In the genomic region with DNA sequence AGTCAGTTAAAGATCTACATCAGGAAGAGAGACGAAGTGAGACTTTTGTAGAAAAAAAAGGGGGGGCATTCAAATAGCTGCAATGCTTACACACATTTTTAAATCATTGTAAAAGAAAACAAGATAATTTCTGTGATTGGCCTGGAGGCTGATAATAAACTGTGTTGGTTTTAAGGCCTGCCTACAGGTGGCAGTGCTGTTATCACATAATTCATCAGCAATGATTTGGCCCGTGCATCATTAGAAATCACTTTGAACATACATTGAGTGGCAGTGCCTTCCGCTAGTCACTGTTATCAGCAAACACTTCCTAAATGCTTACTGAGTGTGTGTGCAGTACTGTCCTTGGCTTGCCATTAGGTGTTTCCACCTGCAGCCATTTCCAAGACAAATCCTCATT, we compare ENCODE assay signal across 13 cellular contexts.
DNase-seq lines count a peak whose midpoint lies in the region; ATAC-seq and TF ChIP-seq lines count a peak whose summit lies in the region.
"Had no signal": no experiment of that assay in that cellular context is flagged by ENCODE, and none has a peak within 500 bp of the region (broad histone marks: within the 10 kb centered on the region; RNA-seq: fewer than 3 reads in every experiment).

No MANE protein-coding gene starts in this region.

- no peak overlapping the region for H3K27ac ChIP-seq in hepatocyte
- H3K27ac ChIP-seq: psoas muscle had no signal

- 52% methylated on average over 3 of the region's 3 CpGs for WGBS in hepatocyte (ENCODE audit: low lambda C conversion rate, missing lambda C conversion rate)

- no peaks in the 10 kb centered on the region for H3K4me1 Mint-ChIP-seq in activated CD4-positive, alpha-beta T cell treated with anti-CD3 and anti-CD28 coated beads, Interleukin-2, amount 10 ng/mL, durations not matched to agents 7 days and 5 days
- no peaks in the 10 kb centered on the region for H3K4me1 Mint-ChIP-seq in activated naive CD4-positive, alpha-beta T cell treated with anti-CD3 and anti-CD28 coated beads for 36 hours (ENCODE audit: low read depth)
- H3K4me1 Mint-ChIP-seq: stimulated activated effector memory CD8-positive, alpha-beta T cell treated with anti-CD3 and anti-CD28 coated beads, Interleukin-12 subunit alpha, Interleukin-12 subunit beta, amount 100 ng/mL, for 72 hours had no signal

- no peaks in the 10 kb centered on the region for H3K36me3 ChIP-seq in hepatocyte (replicated peaks; ENCODE audit: insufficient read depth, low read depth)

- CTCF ChIA-PET in activated CD4-positive, alpha-beta T cell treated with anti-CD3 and anti-CD28 coated beads, Interleukin-2, amount 10 ng/mL, durations not matched to agents 7 days and 5 days (lab: Charles Lee) = no interaction called here
- CTCF ChIA-PET in activated naive CD4-positive, alpha-beta T cell treated with anti-CD3 and anti-CD28 coated beads for 36 hours (lab: Charles Lee) = no interaction called here

- POLR2A ChIA-PET in activated CD4-positive, alpha-beta T cell treated with anti-CD3 and anti-CD28 coated beads, Interleukin-2, amount 10 ng/mL, durations not matched to agents 7 days and 5 days (lab: Charles Lee) = no interaction called here

- no peak overlapping the region for H3K4me3 Mint-ChIP-seq in activated CD4-positive, alpha-beta T cell treated with anti-CD3 and anti-CD28 coated beads, Interleukin-2, amount 10 ng/mL, durations not matched to agents 7 days and 5 days
- H3K4me3 Mint-ChIP-seq in activated naive CD4-positive, alpha-beta T cell treated with anti-CD3 and anti-CD28 coated beads for 36 hours = no peak overlapping the region
- H3K4me3 Mint-ChIP-seq: stimulated activated effector memory CD8-positive, alpha-beta T cell treated with anti-CD3 and anti-CD28 coated beads, Interleukin-12 subunit alpha, Interleukin-12 subunit beta, amount 100 ng/mL, for 72 hours had no signal

- H3K27me3 Mint-ChIP-seq in activated CD4-positive, alpha-beta T cell treated with anti-CD3 and anti-CD28 coated beads, Interleukin-2, amount 10 ng/mL, durations not matched to agents 7 days and 5 days = no peaks in the 10 kb centered on the region
- no peaks in the 10 kb centered on the region for H3K27me3 Mint-ChIP-seq in activated naive CD4-positive, alpha-beta T cell treated with anti-CD3 and anti-CD28 coated beads for 36 hours (ENCODE audit: low read depth)

- H3K4me3 ChIP-seq in hepatocyte = no peak overlapping the region
- H3K4me3 ChIP-seq: psoas muscle had no signal

- no peaks in the 10 kb centered on the region for H3K27me3 ChIP-seq in hepatocyte

- H3K4me1 ChIP-seq in hepatocyte (ENCODE audit: insufficient read depth) = peaks cover 6% of the 10 kb centered on the region
- H3K4me1 ChIP-seq: psoas muscle had no signal

- no peaks in the 10 kb centered on the region for H3K36me3 Mint-ChIP-seq in activated CD4-positive, alpha-beta T cell treated with anti-CD3 and anti-CD28 coated beads, Interleukin-2, amount 10 ng/mL, durations not matched to agents 7 days and 5 days (ENCODE audit: low read depth)
- H3K36me3 Mint-ChIP-seq in activated naive CD4-positive, alpha-beta T cell treated with anti-CD3 and anti-CD28 coated beads for 36 hours (ENCODE audit: low read depth) = no peaks in the 10 kb centered on the region
- H3K36me3 Mint-ChIP-seq: stimulated activated effector memory CD8-positive, alpha-beta T cell treated with anti-CD3 and anti-CD28 coated beads, Interleukin-12 subunit alpha, Interleukin-12 subunit beta, amount 100 ng/mL, for 72 hours had no signal

- no peaks in the 10 kb centered on the region for H3K9me3 ChIP-seq in hepatocyte (ENCODE audit: low read depth)
- H3K9me3 ChIP-seq: psoas muscle had no signal

- H3K27ac Mint-ChIP-seq in activated CD4-positive, alpha-beta T cell treated with anti-CD3 and anti-CD28 coated beads, Interleukin-2, amount 10 ng/mL, durations not matched to agents 7 days and 5 days = no peak overlapping the region
- H3K27ac Mint-ChIP-seq in activated naive CD4-positive, alpha-beta T cell treated with anti-CD3 and anti-CD28 coated beads for 36 hours = no peak overlapping the region
- H3K27ac Mint-ChIP-seq: stimulated activated effector memory CD8-positive, alpha-beta T cell treated with anti-CD3 and anti-CD28 coated beads, Interleukin-12 subunit alpha, Interleukin-12 subunit beta, amount 100 ng/mL, for 72 hours had no signal

- H3K9me2 ChIP-seq in hepatocyte (replicated peaks; ENCODE audit: insufficient read depth) = no peaks in the 10 kb centered on the region

- intact Hi-C loops in activated naive CD4-positive, alpha-beta T cell treated with anti-CD3 and anti-CD28 coated beads for 36 hours (cut with micrococcal nuclease) = loop anchor here (2.0 kb wide), 1 partner anchor 822 kb away; no protein-coding TSS in a partner anchor

- H3K79me2 ChIP-seq in hepatocyte = no peaks in the 10 kb centered on the region

- H4K20me1 ChIP-seq in hepatocyte (ENCODE audit: insufficient read depth, poor library complexity, severe bottlenecking) = no peaks in the 10 kb centered on the region

- no peak overlapping the region for H2AFZ ChIP-seq in hepatocyte

- ATAC-seq in HG03432 (IDR thresholded peaks at IDR 0.05; ENCODE audit: unreplicated experiment) = no peak
- ATAC-seq: psoas muscle; stimulated activated effector memory CD8-positive, alpha-beta T cell treated with anti-CD3 and anti-CD28 coated beads, Interleukin-12 subunit alpha, Interleukin-12 subunit beta, amount 100 ng/mL, for 72 hours had no signal

- in situ Hi-C loops in ACHN (cut with HindIII; ENCODE audit: low pct_ligation_motif_present, low pct_unique_long_range_greater_than_20kb, low sequenced_read_pairs) = no loop called here

- peak; percentile 10 for TF ChIP-seq CTCF in hepatocyte (IDR thresholded peaks at IDR 0.05; ENCODE audit: poor library complexity)

- no peak overlapping the region for H3K4me2 ChIP-seq in hepatocyte

- DNase-seq in ACHN (peak; percentile 6), HCEC 1CT (peak; percentile 14), RPMI8226 (peak; percentile 33), hepatocyte (ENCODE audit: low spot score) (no peak)
- no peak for DNase-seq in activated CD4-positive, alpha-beta T cell treated with anti-CD3 and anti-CD28 coated beads, Interleukin-2, amount 10 ng/mL, durations not matched to agents 7 days and 5 days
- DNase-seq in activated naive CD4-positive, alpha-beta T cell treated with anti-CD3 and anti-CD28 coated beads for 36 hours = no peak
- no peak for DNase-seq in stimulated activated CD4-positive, alpha-beta T cell treated with anti-CD3 and anti-CD28 coated beads, Interleukin-2, amount 100 ng/mL, for 24 hours
- DNase-seq: activated T-cell treated with anti-CD3 and anti-CD28 coated beads for 4 hours, DMS79, psoas muscle, SIG-M5 had no signal

- peaks cover 5% of the 10 kb centered on the region for H3K9me3 Mint-ChIP-seq in activated CD4-positive, alpha-beta T cell treated with anti-CD3 and anti-CD28 coated beads, Interleukin-2, amount 10 ng/mL, durations not matched to agents 7 days and 5 days
- peaks cover 7% of the 10 kb centered on the region for H3K9me3 Mint-ChIP-seq in activated naive CD4-positive, alpha-beta T cell treated with anti-CD3 and anti-CD28 coated beads for 36 hours

Comparison
In these comparisons a context has a peak if more than half of its experiments do, and no peak if none do; other contexts are left out.
1. DNase-seq: peak in ACHN (single experiment), HCEC 1CT (single experiment) and RPMI8226 (single experiment); none in hepatocyte (single experiment), activated CD4-positive, alpha-beta T cell treated with anti-CD3 and anti-CD28 coated beads, Interleukin-2, amount 10 ng/mL, durations not matched to agents 7 days and 5 days (single experiment), activated naive CD4-positive, alpha-beta T cell treated with anti-CD3 and anti-CD28 coated beads for 36 hours (single experiment) and stimulated activated CD4-positive, alpha-beta T cell treated with anti-CD3 and anti-CD28 coated beads, Interleukin-2, amount 100 ng/mL, for 24 hours (0 of 2).